In the genomic region with DNA sequence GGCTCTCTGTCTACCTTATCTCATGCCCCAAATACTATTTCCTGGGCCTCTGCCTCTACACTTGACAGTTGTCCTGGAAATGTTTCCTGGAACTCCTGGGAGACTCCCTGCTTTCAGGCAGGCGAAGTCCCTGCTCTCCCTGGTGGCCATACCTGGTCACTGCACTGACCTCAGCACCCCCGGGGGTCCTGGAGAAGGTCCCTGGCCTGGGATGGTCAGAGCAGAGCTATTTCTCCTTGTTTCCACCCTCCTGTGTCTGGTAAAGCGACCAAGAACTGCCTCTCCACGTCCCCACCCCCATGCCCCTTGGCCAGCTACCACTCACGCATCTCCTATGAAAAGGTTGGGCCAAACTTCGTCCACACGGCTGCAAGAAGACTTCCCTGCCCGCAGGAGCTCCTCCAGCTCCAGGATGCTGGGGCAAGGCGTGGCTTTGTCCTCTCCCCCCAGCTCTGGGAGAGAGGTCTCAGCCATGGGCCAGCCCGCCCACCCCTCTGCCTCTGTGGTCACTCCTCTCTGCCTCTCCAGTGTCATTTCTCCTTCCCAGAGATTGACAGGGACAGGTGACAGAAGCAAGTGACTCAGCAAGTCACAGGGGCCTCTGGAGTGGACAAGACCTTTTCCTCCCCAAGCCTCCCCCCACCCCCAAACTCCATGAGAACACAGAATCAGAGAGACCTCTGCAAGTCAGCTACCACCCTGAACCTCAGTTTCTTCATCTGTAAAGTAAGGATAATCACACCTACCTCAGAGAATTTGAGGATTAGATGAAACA, we compare ENCODE assay signal across 1 cellular context.
A peak's percentile ranks its signal among the peaks of the same experiment; 100 is the strongest.
TF ChIP-seq lines count a peak whose summit lies in the region.

No MANE protein-coding gene starts in this region.

TF ChIP-seq in K562, 482 proteins besides CTCF, POLR2A, EP300 and RAD21 (continued from another document and continues in another):
- TF ChIP-seq, protein P1, sequence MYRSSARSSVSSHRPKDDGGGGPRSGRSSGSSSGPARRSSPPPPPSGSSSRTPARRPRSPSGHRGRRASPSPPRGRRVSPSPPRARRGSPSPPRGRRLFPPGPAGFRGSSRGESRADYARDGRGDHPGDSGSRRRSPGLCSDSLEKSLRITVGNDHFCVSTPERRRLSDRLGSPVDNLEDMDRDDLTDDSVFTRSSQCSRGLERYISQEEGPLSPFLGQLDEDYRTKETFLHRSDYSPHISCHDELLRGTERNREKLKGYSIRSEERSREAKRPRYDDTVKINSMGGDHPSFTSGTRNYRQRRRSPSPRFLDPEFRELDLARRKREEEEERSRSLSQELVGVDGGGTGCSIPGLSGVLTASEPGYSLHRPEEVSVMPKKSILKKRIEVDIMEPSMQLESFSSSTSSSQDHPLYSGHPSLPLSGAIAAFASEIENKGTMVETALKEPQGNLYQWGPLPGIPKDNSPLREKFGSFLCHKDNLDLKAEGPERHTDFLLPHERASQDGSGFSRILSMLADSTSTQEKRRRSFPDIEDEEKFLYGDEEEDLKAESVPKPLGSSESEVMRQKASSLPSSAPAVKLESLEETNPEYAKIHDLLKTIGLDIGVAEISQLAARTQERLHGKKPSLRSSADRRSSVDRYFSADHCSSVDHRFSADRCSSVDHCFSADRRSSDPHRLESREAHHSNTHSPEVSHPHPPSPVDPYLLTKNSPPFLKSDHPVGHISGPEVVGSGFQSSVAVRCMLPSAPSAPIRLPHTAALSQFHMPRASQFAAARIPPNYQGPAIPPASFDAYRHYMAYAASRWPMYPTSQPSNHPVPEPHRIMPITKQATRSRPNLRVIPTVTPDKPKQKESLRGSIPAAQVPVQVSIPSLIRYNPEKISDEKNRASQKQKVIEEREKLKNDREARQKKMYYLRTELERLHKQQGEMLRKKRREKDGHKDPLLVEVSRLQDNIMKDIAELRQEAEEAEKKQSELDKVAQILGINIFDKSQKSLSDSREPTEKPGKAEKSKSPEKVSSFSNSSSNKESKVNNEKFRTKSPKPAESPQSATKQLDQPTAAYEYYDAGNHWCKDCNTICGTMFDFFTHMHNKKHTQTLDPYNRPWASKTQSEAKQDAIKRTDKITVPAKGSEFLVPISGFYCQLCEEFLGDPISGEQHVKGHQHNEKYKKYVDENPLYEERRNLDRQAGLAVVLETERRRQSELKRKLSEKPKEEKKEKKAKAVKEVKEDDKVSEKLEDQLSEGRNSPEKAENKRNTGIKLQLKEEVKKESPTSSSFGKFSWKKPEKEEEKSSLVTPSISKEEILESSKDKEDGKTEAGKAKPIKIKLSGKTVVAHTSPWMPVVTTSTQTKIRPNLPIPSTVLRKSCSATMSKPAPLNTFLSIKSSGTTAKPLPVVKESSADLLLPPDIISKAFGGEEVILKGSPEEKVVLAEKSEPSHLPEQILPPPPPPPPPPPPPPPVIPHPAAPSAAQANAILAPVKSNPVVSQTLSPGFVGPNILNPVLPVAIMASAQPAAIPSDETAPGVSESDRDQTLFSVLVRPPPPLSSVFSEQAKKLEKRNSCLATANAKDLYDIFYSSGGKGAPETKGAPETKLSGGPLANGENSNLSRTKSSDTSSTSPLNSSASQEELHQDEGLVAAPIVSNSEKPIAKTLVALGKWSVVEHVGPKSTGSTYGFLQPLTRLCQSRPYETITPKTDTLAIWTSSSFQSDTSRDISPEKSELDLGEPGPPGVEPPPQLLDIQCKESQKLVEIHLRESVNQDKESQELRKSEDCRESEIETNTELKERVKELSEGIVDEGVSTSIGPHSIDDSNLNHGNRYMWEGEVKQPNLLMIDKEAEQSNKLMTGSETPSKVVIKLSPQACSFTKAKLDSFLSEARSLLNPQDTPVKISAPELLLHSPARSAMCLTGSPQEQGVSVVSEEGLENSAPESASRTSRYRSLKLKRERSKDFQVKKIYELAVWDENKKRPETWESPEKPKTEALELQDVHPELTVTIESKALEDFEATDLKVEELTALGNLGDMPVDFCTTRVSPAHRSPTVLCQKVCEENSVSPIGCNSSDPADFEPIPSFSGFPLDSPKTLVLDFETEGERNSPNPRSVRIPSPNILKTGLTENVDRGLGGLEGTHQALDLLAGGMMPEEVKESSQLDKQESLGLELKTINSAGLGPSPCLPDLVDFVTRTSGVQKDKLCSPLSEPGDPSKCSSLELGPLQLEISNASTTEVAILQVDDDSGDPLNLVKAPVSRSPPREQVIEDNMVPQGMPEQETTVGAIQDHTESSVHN (IDR thresholded peaks at IDR 0.05; ENCODE audit: borderline replicate concordance in 1 of 2, low read depth in 1 of 2), result peak in 1 of 2 experiments; percentile 45; a peak in 1 of 4 replicates
- TF ChIP-seq CBFA2T3 (IDR thresholded peaks at IDR 0.05) (no peak), SAP30 (IDR thresholded peaks at IDR 0.05; ENCODE audit: borderline replicate concordance, insufficient read depth, low read depth, low read length, poor library complexity, severe bottlenecking) (peak; percentile 42), JUND (IDR thresholded peaks at IDR 0.05; ENCODE audit: borderline replicate concordance, low read depth, low read length) (peak; percentile 86), JUND (tag; IDR thresholded peaks at IDR 0.05; ENCODE audit: borderline replicate concordance, low read depth, low read length) (peak; percentile 51; the same call in 2 of the 3 replicates), ZFP36 (IDR thresholded peaks at IDR 0.05; ENCODE audit: low read depth, low read length, partially characterized antibody) (no peak), REST (CRISPR knock-in tag; IDR thresholded peaks at IDR 0.05; ENCODE audit: low read depth) (no peak), SRF (CRISPR knock-in tag; IDR thresholded peaks at IDR 0.05) (0 out of 4 replicates have a peak, but pooled peaks of 1 of the 2 experiments have one; percentile 29), ZC3H8 (IDR thresholded peaks at IDR 0.05) (no peak), ZBTB17 (CRISPR knock-in tag; IDR thresholded peaks at IDR 0.05) (0 out of 2 replicates have a peak, but pooled peaks have one; percentile 34), CREM (IDR thresholded peaks at IDR 0.05; ENCODE audit: low read depth) (peak; percentile 47), TBP (optimal IDR thresholded peaks at IDR 0.05; ENCODE audit: low read depth, low read length) (peak; percentile 41), HDAC1 (IDR thresholded peaks at IDR 0.05) (0 out of 4 replicates have a peak, but pooled peaks of 1 of the 2 experiments have one; percentile 46), ZEB2 (IDR thresholded peaks at IDR 0.05) (peak; percentile 54), ZC3H11A (IDR thresholded peaks at IDR 0.05; ENCODE audit: low read depth, low read length) (no peak), MAFG (tag; conservative IDR thresholded peaks at IDR 0.05) (peak; percentile 94), PTTG1 (tag; IDR thresholded peaks at IDR 0.05; ENCODE audit: low read depth) (no peak), ELK1 (CRISPR knock-in tag; IDR thresholded peaks at IDR 0.05) (no peak), ZNF184 (CRISPR knock-in tag; IDR thresholded peaks at IDR 0.05) (no peak), NCOA4 (IDR thresholded peaks at IDR 0.05; ENCODE audit: partially characterized antibody) (no peak), HBP1 (CRISPR knock-in tag; IDR thresholded peaks at IDR 0.05) (no peak), MAX (CRISPR knock-in tag; IDR thresholded peaks at IDR 0.05) (peak; percentile 46; the same call in 1 of the 2 replicates)
- TF ChIP-seq, protein P2, sequence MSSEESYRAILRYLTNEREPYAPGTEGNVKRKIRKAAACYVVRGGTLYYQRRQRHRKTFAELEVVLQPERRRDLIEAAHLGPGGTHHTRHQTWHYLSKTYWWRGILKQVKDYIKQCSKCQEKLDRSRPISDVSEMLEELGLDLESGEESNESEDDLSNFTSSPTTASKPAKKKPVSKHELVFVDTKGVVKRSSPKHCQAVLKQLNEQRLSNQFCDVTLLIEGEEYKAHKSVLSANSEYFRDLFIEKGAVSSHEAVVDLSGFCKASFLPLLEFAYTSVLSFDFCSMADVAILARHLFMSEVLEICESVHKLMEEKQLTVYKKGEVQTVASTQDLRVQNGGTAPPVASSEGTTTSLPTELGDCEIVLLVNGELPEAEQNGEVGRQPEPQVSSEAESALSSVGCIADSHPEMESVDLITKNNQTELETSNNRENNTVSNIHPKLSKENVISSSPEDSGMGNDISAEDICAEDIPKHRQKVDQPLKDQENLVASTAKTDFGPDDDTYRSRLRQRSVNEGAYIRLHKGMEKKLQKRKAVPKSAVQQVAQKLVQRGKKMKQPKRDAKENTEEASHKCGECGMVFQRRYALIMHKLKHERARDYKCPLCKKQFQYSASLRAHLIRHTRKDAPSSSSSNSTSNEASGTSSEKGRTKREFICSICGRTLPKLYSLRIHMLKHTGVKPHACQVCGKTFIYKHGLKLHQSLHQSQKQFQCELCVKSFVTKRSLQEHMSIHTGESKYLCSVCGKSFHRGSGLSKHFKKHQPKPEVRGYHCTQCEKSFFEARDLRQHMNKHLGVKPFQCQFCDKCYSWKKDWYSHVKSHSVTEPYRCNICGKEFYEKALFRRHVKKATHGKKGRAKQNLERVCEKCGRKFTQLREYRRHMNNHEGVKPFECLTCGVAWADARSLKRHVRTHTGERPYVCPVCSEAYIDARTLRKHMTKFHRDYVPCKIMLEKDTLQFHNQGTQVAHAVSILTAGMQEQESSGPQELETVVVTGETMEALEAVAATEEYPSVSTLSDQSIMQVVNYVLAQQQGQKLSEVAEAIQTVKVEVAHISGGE (CRISPR knock-in tag; IDR thresholded peaks at IDR 0.05), result no peak
- TF ChIP-seq, protein P3, sequence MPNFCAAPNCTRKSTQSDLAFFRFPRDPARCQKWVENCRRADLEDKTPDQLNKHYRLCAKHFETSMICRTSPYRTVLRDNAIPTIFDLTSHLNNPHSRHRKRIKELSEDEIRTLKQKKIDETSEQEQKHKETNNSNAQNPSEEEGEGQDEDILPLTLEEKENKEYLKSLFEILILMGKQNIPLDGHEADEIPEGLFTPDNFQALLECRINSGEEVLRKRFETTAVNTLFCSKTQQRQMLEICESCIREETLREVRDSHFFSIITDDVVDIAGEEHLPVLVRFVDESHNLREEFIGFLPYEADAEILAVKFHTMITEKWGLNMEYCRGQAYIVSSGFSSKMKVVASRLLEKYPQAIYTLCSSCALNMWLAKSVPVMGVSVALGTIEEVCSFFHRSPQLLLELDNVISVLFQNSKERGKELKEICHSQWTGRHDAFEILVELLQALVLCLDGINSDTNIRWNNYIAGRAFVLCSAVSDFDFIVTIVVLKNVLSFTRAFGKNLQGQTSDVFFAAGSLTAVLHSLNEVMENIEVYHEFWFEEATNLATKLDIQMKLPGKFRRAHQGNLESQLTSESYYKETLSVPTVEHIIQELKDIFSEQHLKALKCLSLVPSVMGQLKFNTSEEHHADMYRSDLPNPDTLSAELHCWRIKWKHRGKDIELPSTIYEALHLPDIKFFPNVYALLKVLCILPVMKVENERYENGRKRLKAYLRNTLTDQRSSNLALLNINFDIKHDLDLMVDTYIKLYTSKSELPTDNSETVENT (CRISPR knock-in tag; IDR thresholded peaks at IDR 0.05), result peak; percentile 50; the same call in 1 of the 2 replicates
- TF ChIP-seq, protein P4, sequence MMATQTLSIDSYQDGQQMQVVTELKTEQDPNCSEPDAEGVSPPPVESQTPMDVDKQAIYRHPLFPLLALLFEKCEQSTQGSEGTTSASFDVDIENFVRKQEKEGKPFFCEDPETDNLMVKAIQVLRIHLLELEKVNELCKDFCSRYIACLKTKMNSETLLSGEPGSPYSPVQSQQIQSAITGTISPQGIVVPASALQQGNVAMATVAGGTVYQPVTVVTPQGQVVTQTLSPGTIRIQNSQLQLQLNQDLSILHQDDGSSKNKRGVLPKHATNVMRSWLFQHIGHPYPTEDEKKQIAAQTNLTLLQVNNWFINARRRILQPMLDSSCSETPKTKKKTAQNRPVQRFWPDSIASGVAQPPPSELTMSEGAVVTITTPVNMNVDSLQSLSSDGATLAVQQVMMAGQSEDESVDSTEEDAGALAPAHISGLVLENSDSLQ (IDR thresholded peaks at IDR 0.05), result peak; percentile 98
